10 cellular contexts compared by ENCODE assay signal in genomic region chr5:10725636-10726035, GRCh38. TPM values are rescaled to one million over a fixed set of nuclear protein-coding genes. Genes with fewer than 3 reads are reported as not detected.
DNase-seq lines count a peak whose midpoint lies in the region; ATAC-seq and TF ChIP-seq lines count a peak whose summit lies in the region.
"Had no signal": no experiment of that assay in that cellular context is flagged by ENCODE, and none has a peak within 500 bp of the region (broad histone marks: within the 10 kb centered on the region; RNA-seq: fewer than 3 reads in every experiment).

No MANE protein-coding gene starts in this region.

- DNase-seq in right atrium auricular region (ENCODE audit: low spot score) (no peak), left ventricle myocardium superior (no peak), endothelial cell (ENCODE audit: low spot score) (no peak), NCI-H82 treated with DMSO at 0.1 percent for 48 hours (lab: John Stamatoyannopoulos, UW; ENCODE audit: unreplicated experiment) (no peak)
- no peak for DNase-seq in activated CD8-positive, alpha-beta memory T cell treated with anti-CD3 and anti-CD28 coated beads for 24 hours
- DNase-seq in activated T-helper 1 cell treated with anti-CD3 and anti-CD28 coated beads, Interleukin-12 subunit alpha, Interleukin-12 subunit beta, Interleukin-2, Interleukin-4 antibody, amounts not matched to agents 30 ng/mL and 10 ng/mL and 1 ng/mL, durations not matched to agents 14 hours and 24 hours and 36 hours (ENCODE audit: low spot score): no peak
- no peak for DNase-seq in activated naive CD8-positive, alpha-beta T cell treated with anti-CD3 and anti-CD28 coated beads, Interleukin-2, amount 50 U/mL, for 24 hours
- DNase-seq: NCI-H146 had no signal

- no peak for ATAC-seq in left ventricle myocardium superior
- ATAC-seq in activated naive CD8-positive, alpha-beta T cell treated with anti-CD3 and anti-CD28 coated beads, Interleukin-2, amount 50 U/mL, for 24 hours: no peak

- no peaks in the 10 kb centered on the region for H3K27me3 ChIP-seq in right atrium auricular region
- H3K27me3 ChIP-seq in rectal smooth muscle tissue (ENCODE audit: control insufficient read depth, insufficient read depth, low read length): no peaks in the 10 kb centered on the region

- peak overlapping the region; percentile 9 for H3K27ac Mint-ChIP-seq in endothelial cell (ENCODE audit: unreplicated experiment)
- no peak overlapping the region for H3K27ac Mint-ChIP-seq in activated T-helper 1 cell treated with anti-CD3 and anti-CD28 coated beads, Interleukin-12 subunit alpha, Interleukin-12 subunit beta, Interleukin-2, Interleukin-4 antibody, amounts not matched to agents 30 ng/mL and 10 ng/mL and 1 ng/mL, durations not matched to agents 14 hours and 24 hours and 36 hours
- H3K27ac Mint-ChIP-seq in activated naive CD8-positive, alpha-beta T cell treated with anti-CD3 and anti-CD28 coated beads, Interleukin-2, amount 50 U/mL, for 24 hours: no peak overlapping the region
- H3K27ac Mint-ChIP-seq: T-helper 1 cell treated with Interleukin-12 subunit alpha and Interleukin-12 subunit beta and Interleukin-4 antibody, amounts not matched to agents 30 μg/mL and 1 μg/mL, for 36 hours had no signal

- intact Hi-C loops in left ventricle myocardium superior (cut with micrococcal nuclease): no loop called here
- intact Hi-C loops in activated T-helper 1 cell treated with anti-CD3 and anti-CD28 coated beads, Interleukin-12 subunit alpha, Interleukin-12 subunit beta, Interleukin-2, Interleukin-4 antibody, amounts not matched to agents 30 ng/mL and 10 ng/mL and 1 ng/mL, durations not matched to agents 14 hours and 24 hours and 36 hours (cut with micrococcal nuclease): no loop called here

- no peak overlapping the region for H3K4me3 Mint-ChIP-seq in endothelial cell (ENCODE audit: unreplicated experiment)
- H3K4me3 Mint-ChIP-seq in activated T-helper 1 cell treated with anti-CD3 and anti-CD28 coated beads, Interleukin-12 subunit alpha, Interleukin-12 subunit beta, Interleukin-2, Interleukin-4 antibody, amounts not matched to agents 30 ng/mL and 10 ng/mL and 1 ng/mL, durations not matched to agents 14 hours and 24 hours and 36 hours: no peak overlapping the region
- H3K4me3 Mint-ChIP-seq in activated naive CD8-positive, alpha-beta T cell treated with anti-CD3 and anti-CD28 coated beads, Interleukin-2, amount 50 U/mL, for 24 hours: no peak overlapping the region
- H3K4me3 Mint-ChIP-seq: T-helper 1 cell treated with Interleukin-12 subunit alpha and Interleukin-12 subunit beta and Interleukin-4 antibody, amounts not matched to agents 30 μg/mL and 1 μg/mL, for 36 hours had no signal

- H3K4me1 ChIP-seq in right atrium auricular region (peaks cover 0 to 51% of the 10 kb centered on the region in 2 donors), rectal smooth muscle tissue (ENCODE audit: control insufficient read depth, insufficient read depth, low read length) (no peaks in the 10 kb centered on the region)

- peaks cover 5% of the 10 kb centered on the region for H3K27me3 Mint-ChIP-seq in endothelial cell (ENCODE audit: unreplicated experiment)
- no peaks in the 10 kb centered on the region for H3K27me3 Mint-ChIP-seq in activated T-helper 1 cell treated with anti-CD3 and anti-CD28 coated beads, Interleukin-12 subunit alpha, Interleukin-12 subunit beta, Interleukin-2, Interleukin-4 antibody, amounts not matched to agents 30 ng/mL and 10 ng/mL and 1 ng/mL, durations not matched to agents 14 hours and 24 hours and 36 hours (ENCODE audit: insufficient read depth)
- H3K27me3 Mint-ChIP-seq in activated naive CD8-positive, alpha-beta T cell treated with anti-CD3 and anti-CD28 coated beads, Interleukin-2, amount 50 U/mL, for 24 hours: no peaks in the 10 kb centered on the region

- no peak overlapping the region for H3K9ac ChIP-seq in rectal smooth muscle tissue (ENCODE audit: low read length)

- TF ChIP-seq CTCF in right atrium auricular region (IDR thresholded peaks at IDR 0.05): no peak
- no peak for TF ChIP-seq CTCF in endothelial cell (IDR thresholded peaks at IDR 0.05; ENCODE audit: unreplicated experiment)

- H3K36me3 ChIP-seq in right atrium auricular region (peaks cover 3% of the 10 kb centered on the region), rectal smooth muscle tissue (ENCODE audit: control insufficient read depth, insufficient read depth, low read length) (no peaks in the 10 kb centered on the region)

- no peaks in the 10 kb centered on the region for H3K9me3 ChIP-seq in right atrium auricular region

- H3K27ac ChIP-seq in right atrium auricular region (peak overlapping the region; percentile 79 to 88), rectal smooth muscle tissue (ENCODE audit: low read depth, low read length) (peak overlapping the region; percentile 49)

- H3K4me3 ChIP-seq in right atrium auricular region (no peak overlapping the region), rectal smooth muscle tissue (ENCODE audit: low read length) (no peak overlapping the region)

- H3K36me3 Mint-ChIP-seq in endothelial cell (ENCODE audit: low read depth, unreplicated experiment): peaks cover 52% of the 10 kb centered on the region
- peaks cover 10% of the 10 kb centered on the region for H3K36me3 Mint-ChIP-seq in activated T-helper 1 cell treated with anti-CD3 and anti-CD28 coated beads, Interleukin-12 subunit alpha, Interleukin-12 subunit beta, Interleukin-2, Interleukin-4 antibody, amounts not matched to agents 30 ng/mL and 10 ng/mL and 1 ng/mL, durations not matched to agents 14 hours and 24 hours and 36 hours (ENCODE audit: low read depth)
- H3K36me3 Mint-ChIP-seq in activated naive CD8-positive, alpha-beta T cell treated with anti-CD3 and anti-CD28 coated beads, Interleukin-2, amount 50 U/mL, for 24 hours (ENCODE audit: low read depth): peaks cover 24% of the 10 kb centered on the region

- no peaks in the 10 kb centered on the region for H3K9me3 Mint-ChIP-seq in endothelial cell (ENCODE audit: unreplicated experiment)
- H3K9me3 Mint-ChIP-seq in activated T-helper 1 cell treated with anti-CD3 and anti-CD28 coated beads, Interleukin-12 subunit alpha, Interleukin-12 subunit beta, Interleukin-2, Interleukin-4 antibody, amounts not matched to agents 30 ng/mL and 10 ng/mL and 1 ng/mL, durations not matched to agents 14 hours and 24 hours and 36 hours: no peaks in the 10 kb centered on the region
- H3K9me3 Mint-ChIP-seq in activated naive CD8-positive, alpha-beta T cell treated with anti-CD3 and anti-CD28 coated beads, Interleukin-2, amount 50 U/mL, for 24 hours: no peaks in the 10 kb centered on the region
- H3K9me3 Mint-ChIP-seq: T-helper 1 cell treated with Interleukin-12 subunit alpha and Interleukin-12 subunit beta and Interleukin-4 antibody, amounts not matched to agents 30 μg/mL and 1 μg/mL, for 36 hours had no signal

- peaks cover 55% of the 10 kb centered on the region for H3K4me1 Mint-ChIP-seq in endothelial cell (ENCODE audit: unreplicated experiment)
- peaks cover 18% of the 10 kb centered on the region for H3K4me1 Mint-ChIP-seq in activated T-helper 1 cell treated with anti-CD3 and anti-CD28 coated beads, Interleukin-12 subunit alpha, Interleukin-12 subunit beta, Interleukin-2, Interleukin-4 antibody, amounts not matched to agents 30 ng/mL and 10 ng/mL and 1 ng/mL, durations not matched to agents 14 hours and 24 hours and 36 hours (ENCODE audit: low read depth)
- H3K4me1 Mint-ChIP-seq in activated naive CD8-positive, alpha-beta T cell treated with anti-CD3 and anti-CD28 coated beads, Interleukin-2, amount 50 U/mL, for 24 hours: peaks cover 22% of the 10 kb centered on the region

RNA-seq across cellular contexts. Expression of gene DAP, which starts 35.4 kb away (rescaled TPM):
- total RNA-seq in right atrium auricular region (10 to 100 TPM; 34.6 to 65.8 TPM), left ventricle myocardium superior (16.9 TPM), endothelial cell (ENCODE audit: unreplicated experiment) (231 TPM)
- 62.6 and 64.7 TPM in 2 replicates for total RNA-seq in activated T-helper 1 cell treated with anti-CD3 and anti-CD28 coated beads, Interleukin-12 subunit alpha, Interleukin-12 subunit beta, Interleukin-2, Interleukin-4 antibody, amounts not matched to agents 30 ng/mL and 10 ng/mL and 1 ng/mL, durations not matched to agents 14 hours and 24 hours and 36 hours
